ENCODE assay signal across 24 cellular contexts in genomic region chr4:124199755-124200154, GRCh38.
DNase-seq lines count a peak whose midpoint lies in the region; ATAC-seq, FAIRE-seq and TF ChIP-seq lines count a peak whose summit lies in the region.
"Had no signal": no experiment of that assay in that cellular context is flagged by ENCODE, and none has a peak within 500 bp of the region (broad histone marks: within the 10 kb centered on the region; RNA-seq: fewer than 3 reads in every experiment).

No MANE protein-coding gene starts in this region.

- no peaks in the 10 kb centered on the region for H3K27me3 ChIP-seq in keratinocyte (ENCODE audit: control insufficient read depth, extremely low read depth, insufficient read depth, low read length)
- H3K27me3 ChIP-seq: SJSA1, upper lobe of left lung had no signal

- H3K36me3 ChIP-seq in keratinocyte (ENCODE audit: control insufficient read depth in 2 of 2, extremely low read depth in 1 of 2, insufficient read depth in 2 of 2, low read length in 2 of 2), result no peaks in the 10 kb centered on the region
- H3K36me3 ChIP-seq: left ventricle myocardium inferior, SJSA1, upper lobe of left lung had no signal

- no peaks in the 10 kb centered on the region for H3K27me3 Mint-ChIP-seq in chondrocyte (ENCODE audit: low read depth)
- H3K27me3 Mint-ChIP-seq: activated naive CD8-positive, alpha-beta T cell treated with anti-CD3 and anti-CD28 coated beads for 36 hours; CD4-positive, alpha-beta T cell; stimulated activated naive CD8-positive, alpha-beta T cell treated with anti-CD3 and anti-CD28 coated beads, Interleukin-15, Interleukin-2, amounts not matched to agents 100 ng/mL and 50 ng/mL, for 24 hours had no signal

- peak overlapping the region; percentile 30 for H3K27ac ChIP-seq in keratinocyte (ENCODE audit: control insufficient read depth, insufficient read depth, low read length)
- H3K27ac ChIP-seq: left ventricle myocardium inferior, SJSA1, upper lobe of left lung had no signal

- in situ Hi-C loops in G401 (cut with HindIII; ENCODE audit: low sequenced_read_pairs), result no loop called here

- peak; percentile 89 for FAIRE-seq in keratinocyte (lab: Jason Lieb, UNC)
- FAIRE-seq: frontal cortex, GM18507, K562 had no signal

- peaks cover 35% of the 10 kb centered on the region for H3K4me1 Mint-ChIP-seq in chondrocyte (ENCODE audit: low read depth)
- H3K4me1 Mint-ChIP-seq: activated naive CD8-positive, alpha-beta T cell treated with anti-CD3 and anti-CD28 coated beads for 36 hours had no signal

- H3K9me1 ChIP-seq in keratinocyte (ENCODE audit: control insufficient read depth, extremely low read depth, insufficient read depth, low read length), result no peaks in the 10 kb centered on the region

- no peaks in the 10 kb centered on the region for H3K9me3 ChIP-seq in keratinocyte (ENCODE audit: control insufficient read depth, low read depth, low read length)
- H3K9me3 ChIP-seq: SJSA1, upper lobe of left lung had no signal

- peak overlapping the region in 2 of 3 experiments; percentile 18 to 61 for H3K4me3 ChIP-seq in keratinocyte (ENCODE audit: control insufficient read depth in 2 of 3, extremely low read depth in 1 of 3, insufficient read depth in 2 of 3, low read depth in 1 of 3, low read length in 3 of 3)
- H3K4me3 ChIP-seq: K562, left ventricle myocardium inferior, SJSA1, upper lobe of left lung had no signal

- no peaks in the 10 kb centered on the region for H3K79me2 ChIP-seq in keratinocyte (ENCODE audit: control insufficient read depth, insufficient read depth, low read length)

- peaks cover 2% of the 10 kb centered on the region for H3K36me3 Mint-ChIP-seq in chondrocyte (ENCODE audit: low read depth)
- H3K36me3 Mint-ChIP-seq: activated naive CD8-positive, alpha-beta T cell treated with anti-CD3 and anti-CD28 coated beads for 36 hours had no signal

- H3K9me3 Mint-ChIP-seq in chondrocyte (ENCODE audit: low read depth), result peaks cover 2% of the 10 kb centered on the region
- H3K9me3 Mint-ChIP-seq: activated naive CD8-positive, alpha-beta T cell treated with anti-CD3 and anti-CD28 coated beads for 36 hours; activated T-helper 1 cell treated with anti-CD3 and anti-CD28 coated beads, Interleukin-12 subunit alpha, Interleukin-12 subunit beta, Interleukin-2, Interleukin-4 antibody, amounts not matched to agents 30 ng/mL and 10 ng/mL and 1 ng/mL, durations not matched to agents 14 hours and 24 hours and 36 hours; T-helper 2 cell treated with Interferon-gamma antibody and Interleukin-4, amounts not matched to agents 5 μg/mL and 100 μg/mL, for 36 hours had no signal

- H3K27ac Mint-ChIP-seq in chondrocyte (ENCODE audit: unreplicated experiment), result peak overlapping the region; percentile 37
- H3K27ac Mint-ChIP-seq: activated naive CD8-positive, alpha-beta T cell treated with anti-CD3 and anti-CD28 coated beads for 36 hours; activated T-helper 1 cell treated with anti-CD3 and anti-CD28 coated beads, Interleukin-12 subunit alpha, Interleukin-12 subunit beta, Interleukin-2, Interleukin-4 antibody, amounts not matched to agents 30 ng/mL and 10 ng/mL and 1 ng/mL, durations not matched to agents 14 hours and 24 hours and 36 hours; CD4-positive, alpha-beta T cell; stimulated activated naive CD8-positive, alpha-beta T cell treated with anti-CD3 and anti-CD28 coated beads, Interleukin-15, Interleukin-2, amounts not matched to agents 100 ng/mL and 50 ng/mL, for 24 hours; T-helper 2 cell treated with Interferon-gamma antibody and Interleukin-4, amounts not matched to agents 5 μg/mL and 100 μg/mL, for 36 hours had no signal

- TF ChIP-seq CTCF in chondrocyte (IDR thresholded peaks at IDR 0.05) (no peak), keratinocyte (optimal IDR thresholded peaks at IDR 0.05 in 1 of 3, IDR thresholded peaks at IDR 0.05 in 1 of 3, conservative IDR thresholded peaks at IDR 0.05 in 1 of 3; ENCODE audit: extremely low read depth in 1 of 3, insufficient read depth in 2 of 3, low read length in 3 of 3) (no peak)

- H3K4me3 Mint-ChIP-seq in chondrocyte (ENCODE audit: unreplicated experiment), result no peak overlapping the region
- H3K4me3 Mint-ChIP-seq: activated naive CD8-positive, alpha-beta T cell treated with anti-CD3 and anti-CD28 coated beads for 36 hours; activated T-helper 1 cell treated with anti-CD3 and anti-CD28 coated beads, Interleukin-12 subunit alpha, Interleukin-12 subunit beta, Interleukin-2, Interleukin-4 antibody, amounts not matched to agents 30 ng/mL and 10 ng/mL and 1 ng/mL, durations not matched to agents 14 hours and 24 hours and 36 hours; CD4-positive, alpha-beta T cell; stimulated activated naive CD8-positive, alpha-beta T cell treated with anti-CD3 and anti-CD28 coated beads, Interleukin-15, Interleukin-2, amounts not matched to agents 100 ng/mL and 50 ng/mL, for 24 hours; T-helper 2 cell treated with Interferon-gamma antibody and Interleukin-4, amounts not matched to agents 5 μg/mL and 100 μg/mL, for 36 hours had no signal

- peak; percentile 14 for DNase-seq in Daoy (ENCODE audit: low read depth)
- DNase-seq in NCI-H69 (lab: John Stamatoyannopoulos, UW), result peak; percentile 24
- no peak for DNase-seq in chondrocyte (ENCODE audit: low spot score)
- DNase-seq in keratinocyte (ENCODE audit: low read depth, low spot score), result no peak
- DNase-seq in NCI-H1436 treated with DMSO at 0.1 percent for 48 hours (lab: John Stamatoyannopoulos, UW), result no peak
- DNase-seq in G401 (ENCODE audit: low spot score), result no peak
- DNase-seq in central memory CD4-positive, alpha-beta T cell, result no peak
- DNase-seq: activated naive CD8-positive, alpha-beta T cell treated with anti-CD3 and anti-CD28 coated beads for 36 hours; caudate nucleus; CD4-positive, alpha-beta T cell; effector CD8-positive, alpha-beta T cell; GOT3; left ventricle myocardium inferior; NCI-H1048; right cardiac atrium; upper lobe of left lung had no signal

- H4K20me1 ChIP-seq in keratinocyte (ENCODE audit: control insufficient read depth, extremely low read depth, insufficient read depth, low read length), result no peaks in the 10 kb centered on the region

- ATAC-seq in HG02884 (IDR thresholded peaks at IDR 0.05; ENCODE audit: unreplicated experiment), result no peak
- ATAC-seq: K562, right cardiac atrium had no signal

- H3K4me2 ChIP-seq in keratinocyte (ENCODE audit: control insufficient read depth, extremely low read depth, insufficient read depth, low read depth, low read length), result peak overlapping the region; percentile 72

- H3K4me1 ChIP-seq in keratinocyte (ENCODE audit: control insufficient read depth, extremely low read depth, insufficient read depth, low read length), result peaks cover 25% of the 10 kb centered on the region
- H3K4me1 ChIP-seq: left ventricle myocardium inferior, upper lobe of left lung had no signal

- dilution Hi-C loops in keratinocyte (cut with MboI; ENCODE audit: extremely low pct_ligation_motif_present, low sequenced_read_pairs), result no loop called here

- no peak overlapping the region for H3K9ac ChIP-seq in keratinocyte (ENCODE audit: control insufficient read depth, extremely low read depth, insufficient read depth, low read length)

- peak overlapping the region; percentile 48 for H2AFZ ChIP-seq in keratinocyte (ENCODE audit: control insufficient read depth, low read length)

Comparison
In these comparisons a context has a peak if more than half of its experiments do, and no peak if none do; other contexts are left out.
1. DNase-seq: peak in Daoy (single experiment) and NCI-H69 (single experiment); none in chondrocyte (single experiment), keratinocyte (single experiment), NCI-H1436 treated with DMSO at 0.1 percent for 48 hours (single experiment), G401 (single experiment) and central memory CD4-positive, alpha-beta T cell (single experiment).